Comparison of ENCODE assay signal across 1 cellular context in genomic region chr7:42831953-42832522, GRCh38.
TF ChIP-seq lines count a peak whose summit lies in the region.

No MANE protein-coding gene starts in this region.

TF ChIP-seq in A549, 52 proteins besides CTCF, POLR2A, EP300 and RAD21:
- no peak for TF ChIP-seq KDM1A (IDR thresholded peaks at IDR 0.05; ENCODE audit: low read depth)
- no peak for TF ChIP-seq CBX2 (IDR thresholded peaks at IDR 0.05; ENCODE audit: borderline replicate concordance, low read depth)
- no peak for TF ChIP-seq FOSL2 (IDR thresholded peaks at IDR 0.05)
- no peak for TF ChIP-seq FOSL2 (CRISPR knock-in tag; IDR thresholded peaks at IDR 0.05)
- no peak for TF ChIP-seq EHMT2 (IDR thresholded peaks at IDR 0.05; ENCODE audit: low read depth)
- no peak for TF ChIP-seq HMGXB4 (CRISPR knock-in tag; IDR thresholded peaks at IDR 0.05; ENCODE audit: borderline replicate concordance)
